Comparison of ENCODE assay signal across 8 cellular contexts in genomic region chr4:163544407-163545038, GRCh38. TPM values are rescaled to one million over a fixed set of nuclear protein-coding genes. Genes with fewer than 3 reads are reported as not detected.
DNase-seq lines count a peak whose midpoint lies in the region; ATAC-seq and TF ChIP-seq lines count a peak whose summit lies in the region.

No MANE protein-coding gene starts in this region.

- intact Hi-C loops in activated naive CD4-positive, alpha-beta T cell treated with anti-CD3 and anti-CD28 coated beads for 36 hours (cut with micrococcal nuclease), result loop anchor here (1.0 to 10.0 kb wide), 5 partner anchors 60 to 1047 kb away; partner anchors contain the start of gene NAF1
- intact Hi-C loops in heart left ventricle (cut with DNase I), result loop anchor here (1.0 to 10.0 kb wide), 10 partner anchors 57 to 1050 kb away; no protein-coding TSS in a partner anchor

- peaks cover 0 to 44% (median 0%) of the 10 kb centered on the region in 9 donors for H3K36me3 ChIP-seq in heart left ventricle

- TF ChIP-seq CTCF in heart left ventricle (IDR thresholded peaks at IDR 0.05), result peak; percentile 82 to 94 (median 89)

- H3K36me3 Mint-ChIP-seq in activated naive CD4-positive, alpha-beta T cell treated with anti-CD3 and anti-CD28 coated beads for 36 hours (ENCODE audit: low read depth), result no peaks in the 10 kb centered on the region

- H3K4me1 Mint-ChIP-seq in activated naive CD4-positive, alpha-beta T cell treated with anti-CD3 and anti-CD28 coated beads for 36 hours (ENCODE audit: low read depth), result peaks cover 5% of the 10 kb centered on the region

- no peaks in the 10 kb centered on the region for H3K27me3 ChIP-seq in heart left ventricle

- H3K9me3 Mint-ChIP-seq in activated naive CD4-positive, alpha-beta T cell treated with anti-CD3 and anti-CD28 coated beads for 36 hours, result no peaks in the 10 kb centered on the region

- CTCF ChIA-PET in activated naive CD4-positive, alpha-beta T cell treated with anti-CD3 and anti-CD28 coated beads for 36 hours (lab: Charles Lee), result interaction anchor here (0.6 to 0.7 kb wide), 2 partner anchors 11 to 60 kb away, joined by 4 to 5 read pairs; no protein-coding TSS in a partner anchor

- DNase-seq in Daoy (ENCODE audit: low read depth) (peak; percentile 38), HT1080 (ENCODE audit: low read depth) (peak; percentile 45), SHP77 treated with DMSO at 0.1 percent for 48 hours (lab: John Stamatoyannopoulos, UW) (peak; percentile 44), heart left ventricle (peak; percentile 34 to 61 (median 55)), retina (peak; percentile 75), cortex of kidney (lab: John Stamatoyannopoulos, UW) (no peak)
- DNase-seq in activated naive CD4-positive, alpha-beta T cell treated with anti-CD3 and anti-CD28 coated beads for 36 hours, result peak; percentile 72

- H3K27me3 Mint-ChIP-seq in activated naive CD4-positive, alpha-beta T cell treated with anti-CD3 and anti-CD28 coated beads for 36 hours (ENCODE audit: low read depth), result no peaks in the 10 kb centered on the region

- no peaks in the 10 kb centered on the region for H3K9me3 ChIP-seq in heart left ventricle

- ATAC-seq in GM21423 (IDR thresholded peaks at IDR 0.05; ENCODE audit: unreplicated experiment) (peak; percentile 77), heart left ventricle (peak; percentile 64 to 87 (median 80))

- no peak overlapping the region for H3K4me3 Mint-ChIP-seq in activated naive CD4-positive, alpha-beta T cell treated with anti-CD3 and anti-CD28 coated beads for 36 hours

- peaks cover 0 to 12% (median 0%) of the 10 kb centered on the region in 12 donors for H3K4me1 ChIP-seq in heart left ventricle

- TF ChIP-seq POLR2A in heart left ventricle (IDR thresholded peaks at IDR 0.05), result no peak

- peak overlapping the region in 9 of 12 donors; percentile 2 to 54 (median 37) for H3K4me3 ChIP-seq in heart left ventricle

- 5 to 7% (median 7%) methylated on average over 12 of the region's 12 CpGs for WGBS in heart left ventricle, 4 donors

- H3K27ac Mint-ChIP-seq in activated naive CD4-positive, alpha-beta T cell treated with anti-CD3 and anti-CD28 coated beads for 36 hours, result no peak overlapping the region

- H3K27ac ChIP-seq in heart left ventricle, result no peak overlapping the region

RNA-seq across cellular contexts. Expression of gene TMA16, which starts 50.0 kb away (rescaled TPM):
- total RNA-seq in Daoy (2014; rRNA removed; shearing (Covaris generic)), result 43.2 and 61.6 TPM in 2 replicates
- 56.3 and 67.1 TPM in 2 replicates for total RNA-seq in HT1080 (2014; rRNA removed; shearing (Covaris generic))
- polyA plus RNA-seq in HT1080 (2015; cell fraction: cytosol; rRNA removed), result 68.3 and 85.1 TPM in 2 replicates
- 46.5 and 49.0 TPM in 2 replicates for polyA plus RNA-seq in HT1080 (2015; cell fraction: nucleus; rRNA removed)
- total RNA-seq in activated naive CD4-positive, alpha-beta T cell treated with anti-CD3 and anti-CD28 coated beads for 36 hours, result 10 to 100 TPM; 45.1 to 46.7 TPM
- 10 to 100 TPM in 7 of 9 donors, 1 to 10 TPM in 2; 8.3 to 16.9 (median 11.5) TPM for total RNA-seq in heart left ventricle
- polyA plus RNA-seq in heart left ventricle, result 10 to 100 TPM in 1 of 2 donors, 1 to 10 TPM in 1; 6.1 to 16.6 TPM
